ENCODE assay signal across 28 cellular contexts in the genomic region with DNA sequence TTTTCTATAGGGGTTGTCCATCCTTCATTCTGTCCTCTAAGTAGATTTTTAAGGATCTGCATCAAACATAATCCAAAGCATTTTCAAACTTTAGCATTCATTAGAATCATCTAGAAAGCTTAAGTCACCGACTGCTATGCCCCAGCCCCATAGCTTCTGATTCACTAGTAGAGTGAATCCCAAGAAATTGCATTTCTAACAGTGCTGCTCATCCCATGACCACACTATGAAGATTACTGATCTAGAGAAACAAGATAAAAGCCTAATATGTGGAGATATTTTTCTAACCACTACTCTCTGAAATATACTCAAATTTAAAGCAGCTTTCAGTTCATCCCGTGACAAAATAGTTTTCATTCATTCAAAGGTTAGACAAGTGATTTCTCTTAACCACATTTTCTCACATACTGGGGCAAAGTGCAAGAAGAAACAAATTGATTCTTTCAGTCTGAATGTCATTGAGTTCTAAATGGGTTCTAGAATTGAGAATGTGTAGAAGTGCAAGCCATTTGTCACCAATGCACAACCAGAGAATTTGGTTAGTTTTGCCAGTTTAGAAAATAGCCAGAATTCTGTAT.
A peak's percentile ranks its signal among the peaks of the same experiment; 100 is the strongest.
DNase-seq lines count a peak whose midpoint lies in the region; ATAC-seq, FAIRE-seq and TF ChIP-seq lines count a peak whose summit lies in the region.
"Had no signal": no experiment of that assay in that cellular context is flagged by ENCODE, and none has a peak within 500 bp of the region (broad histone marks: within the 10 kb centered on the region; RNA-seq: fewer than 3 reads in every experiment).

No MANE protein-coding gene starts in this region.

- no peaks in the 10 kb centered on the region for H3K27me3 ChIP-seq in astrocyte (ENCODE audit: insufficient read depth, low read length)
- no peaks in the 10 kb centered on the region for H3K27me3 ChIP-seq in tibial artery
- H3K27me3 ChIP-seq: MG63 had no signal

- H3K27ac Mint-ChIP-seq in activated CD4-positive, alpha-beta T cell treated with anti-CD3 and anti-CD28 coated beads for 36 hours, result no peak overlapping the region
- H3K27ac Mint-ChIP-seq in activated CD4-positive, alpha-beta T cell treated with anti-CD3 and anti-CD28 coated beads, Interleukin-2, amount 10 ng/mL, durations not matched to agents 24 days and 14 days, result no peak overlapping the region
- H3K27ac Mint-ChIP-seq in astrocyte (ENCODE audit: unreplicated experiment), result no peak overlapping the region
- H3K27ac Mint-ChIP-seq: B cell; CD8-positive, alpha-beta T cell had no signal

- ATAC-seq in activated CD4-positive, alpha-beta T cell treated with anti-CD3 and anti-CD28 coated beads for 36 hours, result peak; percentile 78
- ATAC-seq in GM18867 (IDR thresholded peaks at IDR 0.05; ENCODE audit: unreplicated experiment) (peak; percentile 40), GM21619 (IDR thresholded peaks at IDR 0.05; ENCODE audit: unreplicated experiment) (no peak)
- ATAC-seq: CD8-positive, alpha-beta T cell had no signal

- H3K27ac ChIP-seq in astrocyte (ENCODE audit: low read depth, low read length) (no peak overlapping the region), tibial artery (no peak overlapping the region)
- H3K27ac ChIP-seq: 22Rv1, C4-2B had no signal

- H3K4me3 ChIP-seq in astrocyte (ENCODE audit: insufficient read depth, low read depth, low read length) (no peak overlapping the region), tibial artery (no peak overlapping the region)
- H3K4me3 ChIP-seq: MG63 had no signal

- H3K36me3 Mint-ChIP-seq in activated CD4-positive, alpha-beta T cell treated with anti-CD3 and anti-CD28 coated beads for 36 hours (ENCODE audit: low read depth), result no peaks in the 10 kb centered on the region
- H3K36me3 Mint-ChIP-seq in activated CD4-positive, alpha-beta T cell treated with anti-CD3 and anti-CD28 coated beads, Interleukin-2, amount 10 ng/mL, durations not matched to agents 24 days and 14 days (ENCODE audit: low read depth), result no peaks in the 10 kb centered on the region
- H3K36me3 Mint-ChIP-seq in astrocyte (ENCODE audit: low read depth, unreplicated experiment), result no peaks in the 10 kb centered on the region
- H3K36me3 Mint-ChIP-seq: CD8-positive, alpha-beta T cell had no signal

- H3K9ac ChIP-seq in astrocyte (ENCODE audit: low read length), result no peak overlapping the region

- DNase-seq in activated CD4-positive, alpha-beta T cell treated with anti-CD3 and anti-CD28 coated beads for 36 hours, result no peak
- DNase-seq in activated CD4-positive, alpha-beta T cell treated with anti-CD3 and anti-CD28 coated beads, Interleukin-2, amount 10 ng/mL, durations not matched to agents 24 days and 14 days, result no peak
- DNase-seq in astrocyte (ENCODE audit: low read depth), result peak; percentile 26
- DNase-seq in foreskin melanocyte, result peak; percentile 88
- DNase-seq in GM19240 (ENCODE audit: insufficient read length, low spot score), result no peak
- DNase-seq in tibial artery, result no peak
- DNase-seq: Caco-2; CD8-positive, alpha-beta T cell; EL; GDM1; HCEC 1CT; IMR-90; KG1; MG63; NCI-H2029; NCI-H446; NCI-H524 treated with DMSO at 0.1 percent for 48 hours; NCI-H774; NK-92 treated with Interleukin-12 subunit alpha and Interleukin-12 subunit beta, amount 100 ng/mL, for 24 hours; RPMI8226; SHP77 had no signal

- H4K20me1 ChIP-seq in astrocyte (ENCODE audit: insufficient read depth, low read length), result no peaks in the 10 kb centered on the region

- FAIRE-seq in astrocyte (lab: Jason Lieb, UNC), result no peak
- FAIRE-seq: GM12892, H1 had no signal

- peaks cover 4% of the 10 kb centered on the region for H3K27me3 Mint-ChIP-seq in activated CD4-positive, alpha-beta T cell treated with anti-CD3 and anti-CD28 coated beads for 36 hours
- peaks cover 5% of the 10 kb centered on the region for H3K27me3 Mint-ChIP-seq in activated CD4-positive, alpha-beta T cell treated with anti-CD3 and anti-CD28 coated beads, Interleukin-2, amount 10 ng/mL, durations not matched to agents 24 days and 14 days
- H3K27me3 Mint-ChIP-seq in astrocyte (ENCODE audit: low read depth, unreplicated experiment), result no peaks in the 10 kb centered on the region

- H3K4me2 ChIP-seq in astrocyte (ENCODE audit: low read length), result no peak overlapping the region

- no peaks in the 10 kb centered on the region for H3K4me1 ChIP-seq in astrocyte (ENCODE audit: insufficient read depth, low read length)
- H3K4me1 ChIP-seq in tibial artery, result no peaks in the 10 kb centered on the region
- H3K4me1 ChIP-seq: Caco-2 had no signal

- H3K79me2 ChIP-seq in astrocyte (ENCODE audit: insufficient read depth, low read length), result no peaks in the 10 kb centered on the region

- intact Hi-C loops in activated CD4-positive, alpha-beta T cell treated with anti-CD3 and anti-CD28 coated beads for 36 hours (cut with DNase I, micrococcal nuclease), result no loop called here
- intact Hi-C loops in activated CD4-positive, alpha-beta T cell treated with anti-CD3 and anti-CD28 coated beads, Interleukin-2, amount 10 ng/mL, durations not matched to agents 24 days and 14 days (cut with micrococcal nuclease), result no loop called here
- intact Hi-C loops in tibial artery (cut with DNase I; ENCODE audit: low total_unique reads), result no loop called here

- POLR2A ChIA-PET in activated CD4-positive, alpha-beta T cell treated with anti-CD3 and anti-CD28 coated beads for 36 hours (lab: Charles Lee), result no interaction called here

- no peak for TF ChIP-seq CTCF in astrocyte (IDR thresholded peaks at IDR 0.05; ENCODE audit: insufficient read depth, low read depth, low read length)
- TF ChIP-seq CTCF in tibial artery (IDR thresholded peaks at IDR 0.05), result no peak

- H3K36me3 ChIP-seq in astrocyte (ENCODE audit: insufficient read depth, low read length) (no peaks in the 10 kb centered on the region), tibial artery (no peaks in the 10 kb centered on the region)
- H3K36me3 ChIP-seq: MG63 had no signal

- H3K9me3 ChIP-seq in astrocyte (ENCODE audit: insufficient read depth, low read depth, low read length) (no peaks in the 10 kb centered on the region), tibial artery (no peaks in the 10 kb centered on the region)
- H3K9me3 ChIP-seq: MG63 had no signal

- H3K9me3 Mint-ChIP-seq in activated CD4-positive, alpha-beta T cell treated with anti-CD3 and anti-CD28 coated beads for 36 hours (ENCODE audit: low read depth), result peaks cover 2% of the 10 kb centered on the region
- H3K9me3 Mint-ChIP-seq in activated CD4-positive, alpha-beta T cell treated with anti-CD3 and anti-CD28 coated beads, Interleukin-2, amount 10 ng/mL, durations not matched to agents 24 days and 14 days, result peaks cover 4% of the 10 kb centered on the region
- H3K9me3 Mint-ChIP-seq in astrocyte (ENCODE audit: unreplicated experiment), result no peaks in the 10 kb centered on the region
- H3K9me3 Mint-ChIP-seq: CD8-positive, alpha-beta T cell had no signal

- H3K4me1 Mint-ChIP-seq in activated CD4-positive, alpha-beta T cell treated with anti-CD3 and anti-CD28 coated beads for 36 hours, result peaks cover 4% of the 10 kb centered on the region
- no peaks in the 10 kb centered on the region for H3K4me1 Mint-ChIP-seq in activated CD4-positive, alpha-beta T cell treated with anti-CD3 and anti-CD28 coated beads, Interleukin-2, amount 10 ng/mL, durations not matched to agents 24 days and 14 days
- no peaks in the 10 kb centered on the region for H3K4me1 Mint-ChIP-seq in astrocyte (ENCODE audit: low read depth, unreplicated experiment)
- H3K4me1 Mint-ChIP-seq: B cell had no signal

- CTCF ChIA-PET in activated CD4-positive, alpha-beta T cell treated with anti-CD3 and anti-CD28 coated beads for 36 hours (lab: Charles Lee), result interaction anchor here (0.7 kb wide), 1 partner anchor 15 kb away, joined by 3 read pairs; no protein-coding TSS in a partner anchor

- H2AFZ ChIP-seq in astrocyte (ENCODE audit: low read depth, low read length), result no peak overlapping the region

- H3K4me3 Mint-ChIP-seq in activated CD4-positive, alpha-beta T cell treated with anti-CD3 and anti-CD28 coated beads for 36 hours, result no peak overlapping the region
- no peak overlapping the region for H3K4me3 Mint-ChIP-seq in activated CD4-positive, alpha-beta T cell treated with anti-CD3 and anti-CD28 coated beads, Interleukin-2, amount 10 ng/mL, durations not matched to agents 24 days and 14 days
- H3K4me3 Mint-ChIP-seq in astrocyte (ENCODE audit: unreplicated experiment), result no peak overlapping the region
- H3K4me3 Mint-ChIP-seq: B cell; CD8-positive, alpha-beta T cell had no signal

Comparison
In these comparisons a context has a peak if more than half of its experiments do, and no peak if none do; other contexts are left out.
1. DNase-seq: peak in astrocyte (single experiment) and foreskin melanocyte (single experiment); none in activated CD4-positive, alpha-beta T cell treated with anti-CD3 and anti-CD28 coated beads for 36 hours (single experiment), activated CD4-positive, alpha-beta T cell treated with anti-CD3 and anti-CD28 coated beads, Interleukin-2, amount 10 ng/mL, durations not matched to agents 24 days and 14 days (single experiment), GM19240 (single experiment) and tibial artery (0 of 2).